In genomic region chr21:44817506-44817880, GRCh38 we compare ENCODE assay signal across 8 cellular contexts. TPM values are rescaled to one million over a fixed set of nuclear protein-coding genes. Genes with fewer than 3 reads are reported as not detected.
A peak's percentile ranks its signal among the peaks of the same experiment; 100 is the strongest.
DNase-seq lines count a peak whose midpoint lies in the region; ATAC-seq, FAIRE-seq and TF ChIP-seq lines count a peak whose summit lies in the region.

No MANE protein-coding gene starts in this region.

- peak overlapping the region; percentile 69 for H3K4me3 Mint-ChIP-seq in activated CD4-positive, alpha-beta T cell treated with anti-CD3 and anti-CD28 coated beads for 36 hours

- peaks cover 13% of the 10 kb centered on the region for H3K4me1 Mint-ChIP-seq in activated CD4-positive, alpha-beta T cell treated with anti-CD3 and anti-CD28 coated beads for 36 hours

- no peak for TF ChIP-seq POLR2A in A549 (IDR thresholded peaks at IDR 0.05; ENCODE audit: low read length)

- TF ChIP-seq EP300 in A549 (IDR thresholded peaks at IDR 0.05) = no peak

- DNase-seq in A549 (ENCODE audit: low read depth in 1 of 2, low spot score in 1 of 2) (peak; percentile 49 to 86), NCI-H2227 treated with DMSO at 0.1 percent for 48 hours (lab: John Stamatoyannopoulos, UW) (peak; percentile 63), cerebellum (ENCODE audit: low spot score) (peak; percentile 98), kidney glomerular epithelial cell (lab: John Stamatoyannopoulos, UW) (peak; percentile 11)
- peak; percentile 97 for DNase-seq in activated CD4-positive, alpha-beta T cell treated with anti-CD3 and anti-CD28 coated beads for 36 hours
- peak; percentile 87 to 91 (median 88) for DNase-seq in stimulated activated CD4-positive, alpha-beta T cell treated with anti-CD3 and anti-CD28 coated beads, Interleukin-12 subunit alpha, Interleukin-12 subunit beta, amount 100 ng/mL, for 48 hours (ENCODE audit: low read depth in 2 of 3, low spot score in 1 of 3)

- peak overlapping the region; percentile 64 for H3K4me3 ChIP-seq in A549

- POLR2A ChIA-PET in A549 (lab: Yijun Ruan, JAX) = interaction anchor here (0.6 to 1.0 kb wide), 4 partner anchors 9 to 56 kb away, joined by 3 to 8 read pairs (median 6); partner anchors contain the start of genes PTTG1IP and UBE2G2
- POLR2A ChIA-PET in activated CD4-positive, alpha-beta T cell treated with anti-CD3 and anti-CD28 coated beads for 36 hours (lab: Charles Lee) = interaction anchor here (0.6 to 1.0 kb wide), 3 partner anchors 56 to 99 kb away, joined by 3 to 10 read pairs (median 5); partner anchors contain the start of gene PTTG1IP

- peaks cover 9% of the 10 kb centered on the region; the same call in 2 of the 3 replicates for H3K4me1 ChIP-seq in A549

- H3K36me3 Mint-ChIP-seq in activated CD4-positive, alpha-beta T cell treated with anti-CD3 and anti-CD28 coated beads for 36 hours (ENCODE audit: low read depth) = peaks cover 7% of the 10 kb centered on the region

- H3K4me2 ChIP-seq in A549 = peak overlapping the region; percentile 69

- FAIRE-seq in A549 (lab: Jason Lieb, UNC) = no peak

- TF ChIP-seq CTCF in A549 (IDR thresholded peaks at IDR 0.05) = no peak

- H3K27ac Mint-ChIP-seq in activated CD4-positive, alpha-beta T cell treated with anti-CD3 and anti-CD28 coated beads for 36 hours = no peak overlapping the region

- H3K9me3 ChIP-seq in A549 = peaks cover 21% of the 10 kb centered on the region

- H3K27me3 Mint-ChIP-seq in activated CD4-positive, alpha-beta T cell treated with anti-CD3 and anti-CD28 coated beads for 36 hours = no peaks in the 10 kb centered on the region

- ATAC-seq in A549 (peak; percentile 84 to 86), GM18858 (IDR thresholded peaks at IDR 0.05; ENCODE audit: unreplicated experiment) (peak; percentile 43), HG03103 (IDR thresholded peaks at IDR 0.05; ENCODE audit: low read depth, unreplicated experiment) (peak; percentile 71)
- ATAC-seq in activated CD4-positive, alpha-beta T cell treated with anti-CD3 and anti-CD28 coated beads for 36 hours = peak; percentile 92

- no CpG with 5 or more reads among the region's 43 CpGs for WGBS in A549 (ENCODE audit: missing lambda C conversion rate)

- CTCF ChIA-PET in A549 (lab: Yijun Ruan, JAX) = interaction anchor here (0.7 kb wide), 1 partner anchor 115 kb away, joined by 3 read pairs; no protein-coding TSS in a partner anchor
- CTCF ChIA-PET in activated CD4-positive, alpha-beta T cell treated with anti-CD3 and anti-CD28 coated beads for 36 hours (lab: Charles Lee) = no interaction called here

- intact Hi-C loops in activated CD4-positive, alpha-beta T cell treated with anti-CD3 and anti-CD28 coated beads for 36 hours (cut with DNase I, micrococcal nuclease) = loop anchor here (1.0 to 10.0 kb wide), 10 partner anchors 16 to 1843 kb away; partner anchors contain the start of genes CFAP410 (in 1 of the 2), LRRC3 (in 1 of the 2), PCBP3 (in 1 of the 2) and PKNOX1 (in 1 of the 2)

- peak overlapping the region; percentile 85 to 97 for H3K27ac ChIP-seq in A549

- H3K9me3 Mint-ChIP-seq in activated CD4-positive, alpha-beta T cell treated with anti-CD3 and anti-CD28 coated beads for 36 hours (ENCODE audit: low read depth) = peaks cover 8% of the 10 kb centered on the region

- TF ChIP-seq RAD21 in A549 (conservative IDR thresholded peaks at IDR 0.05 in 1 of 2, IDR thresholded peaks at IDR 0.05 in 1 of 2) = no peak

TF ChIP-seq in A549, 52 proteins besides CTCF, POLR2A, EP300 and RAD21:
- TF ChIP-seq NPAS2 (CRISPR knock-in tag; IDR thresholded peaks at IDR 0.05; ENCODE audit: borderline replicate concordance) = no peak
- TF ChIP-seq MAX (IDR thresholded peaks at IDR 0.05) = 0 out of 2 replicates have a peak, but pooled peaks have one; percentile 4
- no peak for TF ChIP-seq HOXB13 (CRISPR knock-in tag; IDR thresholded peaks at IDR 0.05; ENCODE audit: low read depth)

RNA-seq across cellular contexts. Expression of gene SUMO3, which starts 0.4 kb away (rescaled TPM):
- polyA plus RNA-seq in A549 (2011; rRNA removed) (77.7 and 110 TPM in 2 replicates), A549 (2017; fragmentation: RNase III; extraction: RNeasy Plus Mini Kit Qiagen cat#74134 plus additional on column Dnase treatment) (69.2 to 79.4 TPM (median 78.4 TPM) in 3 replicates)
- 74.6 and 79.7 TPM in 2 replicates for polyA plus RNA-seq in A549 (2012; cell fraction: cytosol; rRNA removed)
- polyA plus RNA-seq in A549 (2012; cell fraction: nucleus; rRNA removed) = 24.9 and 31.6 TPM in 2 replicates
- polyA minus RNA-seq in A549 (2011; rRNA and poly(A)+ RNA removed) = 43.1 and 45.5 TPM in 2 replicates
- total RNA-seq in activated CD4-positive, alpha-beta T cell treated with anti-CD3 and anti-CD28 coated beads for 36 hours = 10 to 100 TPM; 83.4 to 84.9 TPM
- total RNA-seq in cerebellum = 43.8 TPM

RNA-seq across cellular contexts. Expression of gene UBE2G2, which starts 15.9 kb away (rescaled TPM):
- polyA plus RNA-seq in A549 (2011; rRNA removed) (65.8 and 68.2 TPM in 2 replicates), A549 (2017; fragmentation: RNase III; extraction: RNeasy Plus Mini Kit Qiagen cat#74134 plus additional on column Dnase treatment) (56.9 to 63.5 TPM (median 62.7 TPM) in 3 replicates)
- 71.8 and 80.2 TPM in 2 replicates for polyA plus RNA-seq in A549 (2012; cell fraction: cytosol; rRNA removed)
- polyA plus RNA-seq in A549 (2012; cell fraction: nucleus; rRNA removed) = 86.6 and 92.2 TPM in 2 replicates
- polyA minus RNA-seq in A549 (2011; rRNA and poly(A)+ RNA removed) = 46.7 and 58.9 TPM in 2 replicates
- total RNA-seq in activated CD4-positive, alpha-beta T cell treated with anti-CD3 and anti-CD28 coated beads for 36 hours = 100 to 1,000 TPM; 103 to 121 TPM
- total RNA-seq in cerebellum = 102 TPM

RNA-seq across cellular contexts. Expression of gene PTTG1IP, which starts 56.0 kb away (rescaled TPM):
- polyA plus RNA-seq in A549 (2011; rRNA removed) (97.6 and 99.4 TPM in 2 replicates), A549 (2017; fragmentation: RNase III; extraction: RNeasy Plus Mini Kit Qiagen cat#74134 plus additional on column Dnase treatment) (93.2 to 103 TPM (median 98.7 TPM) in 3 replicates)
- 49.3 and 65.6 TPM in 2 replicates for polyA plus RNA-seq in A549 (2012; cell fraction: cytosol; rRNA removed)
- polyA plus RNA-seq in A549 (2012; cell fraction: nucleus; rRNA removed) = 52.1 and 60.9 TPM in 2 replicates
- 51.4 and 52.1 TPM in 2 replicates for polyA minus RNA-seq in A549 (2011; rRNA and poly(A)+ RNA removed)
- 10 to 100 TPM; 34.8 to 44.3 TPM for total RNA-seq in activated CD4-positive, alpha-beta T cell treated with anti-CD3 and anti-CD28 coated beads for 36 hours
- 93.7 TPM for total RNA-seq in cerebellum

Comparison
In these comparisons a context has a peak if more than half of its experiments do, and no peak if none do; other contexts are left out.
1. Peak in every context shown above with its lines: DNase-seq, ATAC-seq, H3K4me3 ChIP-seq and H3K27ac ChIP-seq.
2. DNase-seq: peak in every context shown above with its lines; median percentile 98 in cerebellum; 97 in activated CD4-positive, alpha-beta T cell treated with anti-CD3 and anti-CD28 coated beads for 36 hours; 88 in stimulated activated CD4-positive, alpha-beta T cell treated with anti-CD3 and anti-CD28 coated beads, Interleukin-12 subunit alpha, Interleukin-12 subunit beta, amount 100 ng/mL, for 48 hours; 68 in A549; 63 in NCI-H2227 treated with DMSO at 0.1 percent for 48 hours; 11 in kidney glomerular epithelial cell.